In the genomic region with DNA sequence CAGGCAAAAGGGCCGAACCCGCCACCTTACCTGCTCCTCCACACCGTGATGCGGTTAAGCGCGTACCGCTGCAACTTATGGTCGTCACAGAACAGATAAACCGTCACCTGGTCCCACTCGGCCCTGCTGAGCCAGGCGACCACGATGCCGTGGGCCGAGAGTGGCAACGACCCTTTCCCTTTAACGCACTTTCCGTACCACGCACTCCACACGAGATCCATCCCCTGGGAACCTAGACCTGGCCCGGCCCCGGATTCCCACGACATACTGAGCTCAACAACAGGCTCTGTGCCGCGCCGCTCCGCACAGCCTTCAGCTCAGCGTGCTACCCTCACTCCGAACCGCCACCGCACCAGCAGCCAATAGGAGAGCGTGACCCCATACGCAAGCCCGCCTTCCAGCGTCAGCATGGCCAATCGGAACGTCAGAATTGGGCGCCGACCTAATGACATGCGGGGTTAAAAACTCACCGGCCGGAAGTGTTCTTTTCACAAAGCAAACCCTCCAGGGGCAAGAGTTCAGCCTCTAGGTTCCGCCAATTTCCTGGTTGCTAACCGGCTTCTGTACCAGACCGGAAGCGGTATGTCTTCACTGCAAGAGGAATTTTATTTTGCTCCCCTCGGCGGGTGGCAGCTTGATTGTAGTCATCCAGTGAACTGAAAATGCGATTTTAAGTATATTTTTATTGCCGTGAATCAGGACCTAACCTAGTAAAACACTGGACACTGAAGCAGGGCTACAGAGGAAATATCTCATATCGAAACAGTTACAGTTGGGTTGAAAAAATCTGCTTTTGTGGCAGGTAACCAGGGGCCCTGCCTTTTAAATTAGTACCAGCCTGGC, we compare ENCODE assay signal across 8 cellular contexts. TPM values are rescaled to one million over a fixed set of nuclear protein-coding genes. Genes with fewer than 3 reads are reported as not detected.
DNase-seq lines count a peak whose midpoint lies in the region; ATAC-seq and TF ChIP-seq lines count a peak whose summit lies in the region.

TSS of gene LAS1L (minus strand) at position 338 of the 843 bp plus-strand sequence. CDS start at position 266, 72 bp downstream.

- intact Hi-C loops in dendritic cell treated with granulocyte-macrophage colony-stimulating factor and Interleukin-4, amounts not matched to agents 40 ng/mL and 50 ng/mL, for 4 days (cut with micrococcal nuclease): no loop called here
- intact Hi-C loops in left lung (cut with DNase I): no loop called here

- TF ChIP-seq CTCF in left lung (IDR thresholded peaks at IDR 0.05): no peak

- peak within 1 kb of the TSS; percentile 74 to 85 (median 80) for H3K4me3 ChIP-seq in BLaER1 treated with 17β-estradiol and CSF1 and Interleukin-3, amounts not matched to agents 10 nM and 100 nM
- peak within 1 kb of the TSS; percentile 43 to 69 for H3K4me3 ChIP-seq in left lung

- H3K4me3 Mint-ChIP-seq in dendritic cell treated with granulocyte-macrophage colony-stimulating factor and Interleukin-4, amounts not matched to agents 40 ng/mL and 50 ng/mL, for 4 days: peak within 1 kb of the TSS; percentile 100

- peak within 1 kb of the TSS; percentile 92 for H3K27ac Mint-ChIP-seq in dendritic cell treated with granulocyte-macrophage colony-stimulating factor and Interleukin-4, amounts not matched to agents 40 ng/mL and 50 ng/mL, for 4 days

- H3K27me3 Mint-ChIP-seq in dendritic cell treated with granulocyte-macrophage colony-stimulating factor and Interleukin-4, amounts not matched to agents 40 ng/mL and 50 ng/mL, for 4 days: no peaks in the 10 kb centered on the region

- peaks cover 0 to 9% (median 0%) of the 10 kb centered on the region in 11 experiments; a peak in 5 of 22 replicates for H3K9me3 ChIP-seq in BLaER1 treated with 17β-estradiol and CSF1 and Interleukin-3, amounts not matched to agents 10 nM and 100 nM (replicated peaks in 1 of 11)
- H3K9me3 ChIP-seq in left lung: no peaks in the 10 kb centered on the region

- H4K20me1 ChIP-seq in BLaER1 treated with 17β-estradiol and CSF1 and Interleukin-3, amounts not matched to agents 10 nM and 100 nM: peaks cover 0 to 40% (median 16%) of the 10 kb centered on the region in 11 experiments; a peak in 16 of 22 replicates

- H3K27me3 ChIP-seq in BLaER1 treated with 17β-estradiol and CSF1 and Interleukin-3, amounts not matched to agents 10 nM and 100 nM: peaks cover 49 to 81% (median 74%) of the 10 kb centered on the region in 11 experiments; a peak in 21 of 22 replicates
- H3K27me3 ChIP-seq in left lung: no peaks in the 10 kb centered on the region

- peak within 1 kb of the TSS; percentile 79 to 92 (median 83) for H3K9ac ChIP-seq in BLaER1 treated with 17β-estradiol and CSF1 and Interleukin-3, amounts not matched to agents 10 nM and 100 nM

- peak within 1 kb of the TSS; percentile 78 to 92 (median 86) for H3K4me2 ChIP-seq in BLaER1 treated with 17β-estradiol and CSF1 and Interleukin-3, amounts not matched to agents 10 nM and 100 nM

- peaks cover 20 to 35% (median 28%) of the 10 kb centered on the region in 11 experiments; a peak in 20 of 22 replicates for H3K36me3 ChIP-seq in BLaER1 treated with 17β-estradiol and CSF1 and Interleukin-3, amounts not matched to agents 10 nM and 100 nM
- H3K36me3 ChIP-seq in left lung: peaks cover 0 to 23% of the 10 kb centered on the region in 2 donors

- peaks cover 38% of the 10 kb centered on the region for H3K36me3 Mint-ChIP-seq in dendritic cell treated with granulocyte-macrophage colony-stimulating factor and Interleukin-4, amounts not matched to agents 40 ng/mL and 50 ng/mL, for 4 days (ENCODE audit: low read depth)

- peaks cover 15% of the 10 kb centered on the region for H3K4me1 Mint-ChIP-seq in dendritic cell treated with granulocyte-macrophage colony-stimulating factor and Interleukin-4, amounts not matched to agents 40 ng/mL and 50 ng/mL, for 4 days (ENCODE audit: low read depth)

- H3K27ac ChIP-seq in BLaER1 treated with 17β-estradiol and CSF1 and Interleukin-3, amounts not matched to agents 10 nM and 100 nM: peak within 1 kb of the TSS; percentile 61 to 89 (median 80); a peak in 21 of 22 replicates
- peak within 1 kb of the TSS; percentile 20 to 60 for H3K27ac ChIP-seq in left lung

- DNase-seq in NCI-H748 (lab: John Stamatoyannopoulos, UW; ENCODE audit: unreplicated experiment): peak; percentile 95
- DNase-seq in activated CD4-positive, alpha-beta T cell treated with anti-CD3 and anti-CD28 coated beads, Interleukin-2, amount 50 U/mL, for 1 hour: peak; percentile 84
- peak; percentile 91 for DNase-seq in left lung
- peak; percentile 69 to 76 for DNase-seq in stimulated activated CD4-positive, alpha-beta T cell treated with anti-CD3 and anti-CD28 coated beads, Interleukin-2, amount 100 ng/mL, for 48 hours

- peaks cover 8 to 16% (median 12%) of the 10 kb centered on the region in 10 experiments; a peak in 17 of 20 replicates for H3K4me1 ChIP-seq in BLaER1 treated with 17β-estradiol and CSF1 and Interleukin-3, amounts not matched to agents 10 nM and 100 nM
- H3K4me1 ChIP-seq in left lung: no peaks in the 10 kb centered on the region

- ATAC-seq in GM19351 (IDR thresholded peaks at IDR 0.05; ENCODE audit: unreplicated experiment) (peak; percentile 98), HG03521 (IDR thresholded peaks at IDR 0.05; ENCODE audit: unreplicated experiment) (peak; percentile 100), left lung (peak; percentile 100)

- no peaks in the 10 kb centered on the region for H3K9me3 Mint-ChIP-seq in dendritic cell treated with granulocyte-macrophage colony-stimulating factor and Interleukin-4, amounts not matched to agents 40 ng/mL and 50 ng/mL, for 4 days

RNA-seq across cellular contexts. Expression of gene LAS1L, which starts in this region (rescaled TPM):
- total RNA-seq in left lung: 10 to 100 TPM; 19.6 to 25.9 TPM

Comparison
In these comparisons a context has a peak if more than half of its experiments do, and no peak if none do; other contexts are left out.
1. Peak in every context shown above with its lines: DNase-seq, ATAC-seq, H3K4me3 ChIP-seq and H3K27ac ChIP-seq.